33 cellular contexts compared by ENCODE assay signal in the genomic region with DNA sequence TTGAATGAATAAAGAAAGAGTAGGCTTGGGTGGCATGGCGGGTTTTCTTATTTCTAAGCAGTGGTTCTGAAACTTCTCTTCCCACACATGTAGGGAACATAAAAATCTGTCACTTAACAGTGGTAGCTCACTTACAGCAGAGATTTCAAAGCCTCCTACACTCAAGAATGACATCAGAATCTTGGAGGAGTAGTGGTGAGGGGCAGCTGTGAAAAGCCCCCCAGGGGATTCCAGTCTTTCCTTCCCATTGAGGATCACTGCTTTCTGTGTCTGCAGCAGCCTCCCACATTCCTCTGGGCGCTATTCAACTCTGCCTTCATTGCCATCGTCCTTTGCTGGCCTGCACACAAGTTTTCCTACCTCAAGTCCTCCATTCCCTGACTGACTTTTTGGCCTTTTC. TPM values are rescaled to one million over a fixed set of nuclear protein-coding genes. Genes with fewer than 3 reads are reported as not detected.
"Had no signal": no experiment of that assay in that cellular context is flagged by ENCODE, and none has a peak within 500 bp of the region (broad histone marks: within the 10 kb centered on the region; RNA-seq: fewer than 3 reads in every experiment).

No MANE protein-coding gene starts in this region.

- H3K4me1 Mint-ChIP-seq: activated CD4-positive, alpha-beta T cell treated with anti-CD3 and anti-CD28 coated beads, Interleukin-2, amount 10 ng/mL, durations not matched to agents 7 days and 5 days; activated T-helper 17 cell treated with anti-CD3 and anti-CD28 coated beads, Interleukin-2, amount 50 U/mL, for 72 hours; central memory CD8-positive, alpha-beta T cell; T-helper 17 cell had no signal

- H3K27me3 ChIP-seq: brain microvascular endothelial cell, dorsolateral prefrontal cortex, esophagus squamous epithelium, gastroesophageal sphincter had no signal

- H3K9me3 Mint-ChIP-seq: activated CD4-positive, alpha-beta T cell treated with anti-CD3 and anti-CD28 coated beads, Interleukin-2, amount 10 ng/mL, durations not matched to agents 7 days and 5 days; activated CD8-positive, alpha-beta T cell treated with anti-CD3 and anti-CD28 coated beads for 36 hours; activated T-cell treated with anti-CD3 and anti-CD28 coated beads, Interleukin-2, amount 50 U/mL, for 4 hours; activated T-helper 17 cell treated with anti-CD3 and anti-CD28 coated beads, Interleukin-2, amount 50 U/mL, for 72 hours; central memory CD8-positive, alpha-beta T cell; dendritic cell treated with granulocyte-macrophage colony-stimulating factor and Interleukin-4, amounts not matched to agents 40 ng/mL and 50 ng/mL, for 4 days; effector memory CD8-positive, alpha-beta T cell; T-helper 2 cell treated with Interferon-gamma antibody and Interleukin-4, amounts not matched to agents 5 μg/mL and 100 μg/mL, for 36 hours had no signal

- H3K36me3 ChIP-seq: brain microvascular endothelial cell had no signal

- H3K27ac Mint-ChIP-seq: activated CD4-positive, alpha-beta T cell treated with anti-CD3 and anti-CD28 coated beads for 36 hours; activated CD4-positive, alpha-beta T cell treated with anti-CD3 and anti-CD28 coated beads, Interleukin-2, amount 10 ng/mL, durations not matched to agents 7 days and 5 days; activated CD8-positive, alpha-beta T cell treated with anti-CD3 and anti-CD28 coated beads for 36 hours; activated naive CD8-positive, alpha-beta T cell; activated T-helper 17 cell treated with anti-CD3 and anti-CD28 coated beads, Interleukin-2, amount 50 U/mL, for 72 hours; dendritic cell treated with granulocyte-macrophage colony-stimulating factor and Interleukin-4, amounts not matched to agents 40 ng/mL and 50 ng/mL, for 4 days; effector memory CD8-positive, alpha-beta T cell; T-helper 17 cell; T-helper 2 cell treated with Interferon-gamma antibody and Interleukin-4, amounts not matched to agents 5 μg/mL and 100 μg/mL, for 36 hours had no signal

- H3K27me3 Mint-ChIP-seq: activated CD4-positive, alpha-beta T cell treated with anti-CD3 and anti-CD28 coated beads for 36 hours; activated CD4-positive, alpha-beta T cell treated with anti-CD3 and anti-CD28 coated beads, Interleukin-2, amount 10 ng/mL, durations not matched to agents 7 days and 5 days; activated CD8-positive, alpha-beta T cell treated with anti-CD3 and anti-CD28 coated beads for 36 hours; activated naive CD8-positive, alpha-beta T cell; activated T-helper 17 cell treated with anti-CD3 and anti-CD28 coated beads, Interleukin-2, amount 50 U/mL, for 72 hours; central memory CD8-positive, alpha-beta T cell; dendritic cell treated with granulocyte-macrophage colony-stimulating factor and Interleukin-4, amounts not matched to agents 40 ng/mL and 50 ng/mL, for 4 days; effector memory CD8-positive, alpha-beta T cell; T-helper 17 cell had no signal

- H3K27ac ChIP-seq: brain microvascular endothelial cell, coronary artery, dorsolateral prefrontal cortex, epithelial cell of prostate, esophagus squamous epithelium, gastroesophageal sphincter had no signal

- H3K4me3 Mint-ChIP-seq: activated CD4-positive, alpha-beta T cell treated with anti-CD3 and anti-CD28 coated beads for 36 hours; activated CD4-positive, alpha-beta T cell treated with anti-CD3 and anti-CD28 coated beads, Interleukin-2, amount 10 ng/mL, durations not matched to agents 7 days and 5 days; activated CD8-positive, alpha-beta T cell treated with anti-CD3 and anti-CD28 coated beads for 36 hours; activated naive CD8-positive, alpha-beta T cell; activated T-cell treated with anti-CD3 and anti-CD28 coated beads, Interleukin-2, amount 50 U/mL, for 4 hours; activated T-helper 17 cell treated with anti-CD3 and anti-CD28 coated beads, Interleukin-2, amount 50 U/mL, for 72 hours; central memory CD8-positive, alpha-beta T cell; dendritic cell treated with granulocyte-macrophage colony-stimulating factor and Interleukin-4, amounts not matched to agents 40 ng/mL and 50 ng/mL, for 4 days; effector memory CD8-positive, alpha-beta T cell; T-helper 17 cell; T-helper 2 cell treated with Interferon-gamma antibody and Interleukin-4, amounts not matched to agents 5 μg/mL and 100 μg/mL, for 36 hours had no signal

- H3K4me3 ChIP-seq: coronary artery, dorsolateral prefrontal cortex, esophagus squamous epithelium, gastroesophageal sphincter had no signal

- DNase-seq: activated CD4-positive, alpha-beta T cell treated with anti-CD3 and anti-CD28 coated beads for 36 hours; activated CD4-positive, alpha-beta T cell treated with anti-CD3 and anti-CD28 coated beads, Interleukin-2, amount 10 ng/mL, durations not matched to agents 7 days and 5 days; activated CD4-positive, alpha-beta T cell treated with anti-CD3 and anti-CD28 coated beads, Interleukin-2, amount 50 U/mL, for 48 hours; activated CD4-positive, CD25-positive, alpha-beta regulatory T cell; activated CD4-positive, CD25-positive, alpha-beta regulatory T cell treated with anti-CD3 and anti-CD28 coated beads, Interleukin-2, amount 50 U/mL, for 72 hours; activated CD8-positive, alpha-beta memory T cell treated with anti-CD3 and anti-CD28 coated beads for 24 hours; activated CD8-positive, alpha-beta T cell treated with anti-CD3 and anti-CD28 coated beads for 36 hours; activated effector memory CD4-positive, alpha-beta T cell treated with Interleukin-2 at 50 U/mL for 16 hours; activated gamma-delta T cell treated with Interleukin-2 at 50 U/mL for 16 hours; activated naive CD4-positive, alpha-beta T cell treated with anti-CD3 and anti-CD28 coated beads, Interleukin-2, amount 50 U/mL, for 16 hours; activated naive CD4-positive, alpha-beta T cell treated with Interleukin-2 at 50 U/mL for 16 hours; activated T-cell treated with anti-CD3 and anti-CD28 coated beads, Interleukin-2, amount 50 U/mL, for 4 hours; amniotic stem cell; anterior cingulate cortex; brain microvascular endothelial cell; dorsolateral prefrontal cortex; effector CD4-positive, alpha-beta T cell; effector memory CD8-positive, alpha-beta T cell; esophagus squamous epithelium; foreskin melanocyte; T-helper 1 cell; T-helper 17 cell had no signal

- FAIRE-seq: astrocyte, bronchial epithelial cell, endothelial cell of umbilical vein had no signal

- H3K4me1 ChIP-seq: esophagus squamous epithelium, gastroesophageal sphincter had no signal

- H3K9me3 ChIP-seq: esophagus squamous epithelium, gastroesophageal sphincter had no signal

- H3K36me3 Mint-ChIP-seq: activated naive CD8-positive, alpha-beta T cell had no signal

RNA-seq across cellular contexts. Expression of a gene that starts 8.6 kb away (rescaled TPM):
- total RNA-seq: activated CD4-positive, alpha-beta T cell treated with anti-CD3 and anti-CD28 coated beads, Interleukin-2, amount 10 ng/mL, durations not matched to agents 7 days and 5 days; activated T-helper 17 cell treated with anti-CD3 and anti-CD28 coated beads, Interleukin-2, amount 50 U/mL, for 72 hours; T-helper 17 cell had no signal
